ENCODE assay signal across 1 cellular context in the genomic region with DNA sequence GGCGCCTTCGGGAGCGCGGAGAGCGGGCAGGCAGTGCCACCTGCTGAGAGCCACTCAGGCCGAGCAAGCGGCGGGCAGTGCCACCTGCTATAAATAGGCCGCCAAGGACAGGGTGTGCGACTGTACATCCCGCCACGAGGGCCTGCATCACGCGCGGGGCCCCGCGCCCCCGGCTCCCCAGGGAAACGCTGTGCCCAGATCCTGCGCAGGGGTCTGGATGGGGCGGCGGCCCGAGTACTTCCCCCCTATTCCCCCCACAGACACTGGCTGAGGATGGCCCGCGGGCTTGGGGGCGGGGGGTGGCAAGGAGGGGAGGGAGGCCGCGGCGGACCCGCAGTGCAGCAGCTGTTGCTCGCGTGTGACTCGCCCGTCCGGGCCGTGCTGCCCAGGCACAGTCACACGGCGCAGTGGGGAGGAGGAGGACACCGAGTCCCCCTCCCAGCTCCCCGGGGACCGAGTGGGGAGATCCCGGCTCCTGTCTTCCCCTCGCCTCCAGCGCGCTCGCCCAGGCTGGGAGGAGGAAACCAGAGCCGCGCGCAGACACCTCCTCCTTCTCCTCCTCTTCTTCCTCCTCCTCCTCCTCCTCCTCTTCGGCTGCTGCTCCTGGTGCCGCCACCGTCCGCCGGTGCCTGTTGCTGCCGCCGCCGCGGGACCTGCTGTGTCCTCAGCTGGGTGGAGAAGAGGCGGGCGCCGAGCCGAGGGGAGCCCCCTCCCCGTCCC.
A peak's percentile ranks its signal among the peaks of the same experiment; 100 is the strongest.
TF ChIP-seq lines count a peak whose summit lies in the region.

A gene with protein sequence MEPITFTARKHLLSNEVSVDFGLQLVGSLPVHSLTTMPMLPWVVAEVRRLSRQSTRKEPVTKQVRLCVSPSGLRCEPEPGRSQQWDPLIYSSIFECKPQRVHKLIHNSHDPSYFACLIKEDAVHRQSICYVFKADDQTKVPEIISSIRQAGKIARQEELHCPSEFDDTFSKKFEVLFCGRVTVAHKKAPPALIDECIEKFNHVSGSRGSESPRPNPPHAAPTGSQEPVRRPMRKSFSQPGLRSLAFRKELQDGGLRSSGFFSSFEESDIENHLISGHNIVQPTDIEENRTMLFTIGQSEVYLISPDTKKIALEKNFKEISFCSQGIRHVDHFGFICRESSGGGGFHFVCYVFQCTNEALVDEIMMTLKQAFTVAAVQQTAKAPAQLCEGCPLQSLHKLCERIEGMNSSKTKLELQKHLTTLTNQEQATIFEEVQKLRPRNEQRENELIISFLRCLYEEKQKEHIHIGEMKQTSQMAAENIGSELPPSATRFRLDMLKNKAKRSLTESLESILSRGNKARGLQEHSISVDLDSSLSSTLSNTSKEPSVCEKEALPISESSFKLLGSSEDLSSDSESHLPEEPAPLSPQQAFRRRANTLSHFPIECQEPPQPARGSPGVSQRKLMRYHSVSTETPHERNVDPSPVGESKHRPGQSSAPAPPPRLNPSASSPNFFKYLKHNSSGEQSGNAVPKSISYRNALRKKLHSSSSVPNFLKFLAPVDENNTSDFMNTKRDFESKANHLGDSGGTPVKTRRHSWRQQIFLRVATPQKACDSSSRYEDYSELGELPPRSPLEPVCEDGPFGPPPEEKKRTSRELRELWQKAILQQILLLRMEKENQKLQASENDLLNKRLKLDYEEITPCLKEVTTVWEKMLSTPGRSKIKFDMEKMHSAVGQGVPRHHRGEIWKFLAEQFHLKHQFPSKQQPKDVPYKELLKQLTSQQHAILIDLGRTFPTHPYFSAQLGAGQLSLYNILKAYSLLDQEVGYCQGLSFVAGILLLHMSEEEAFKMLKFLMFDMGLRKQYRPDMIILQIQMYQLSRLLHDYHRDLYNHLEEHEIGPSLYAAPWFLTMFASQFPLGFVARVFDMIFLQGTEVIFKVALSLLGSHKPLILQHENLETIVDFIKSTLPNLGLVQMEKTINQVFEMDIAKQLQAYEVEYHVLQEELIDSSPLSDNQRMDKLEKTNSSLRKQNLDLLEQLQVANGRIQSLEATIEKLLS (N-terminal part only) (plus strand): TSS at position 584 of the 720 bp plus-strand sequence. CDS start 11,012 bp downstream, outside the sequence.

TF ChIP-seq in HEK293, 187 proteins besides CTCF, POLR2A, EP300 and RAD21 (continued from another document):
- no peak for TF ChIP-seq ZNF423 (tag by site-specific recombination; IDR thresholded peaks at IDR 0.05)
- peak; percentile 29; the same call in 1 of the 2 replicates for TF ChIP-seq PATZ1 (tag by site-specific recombination; IDR thresholded peaks at IDR 0.05)
- TF ChIP-seq, protein P1, sequence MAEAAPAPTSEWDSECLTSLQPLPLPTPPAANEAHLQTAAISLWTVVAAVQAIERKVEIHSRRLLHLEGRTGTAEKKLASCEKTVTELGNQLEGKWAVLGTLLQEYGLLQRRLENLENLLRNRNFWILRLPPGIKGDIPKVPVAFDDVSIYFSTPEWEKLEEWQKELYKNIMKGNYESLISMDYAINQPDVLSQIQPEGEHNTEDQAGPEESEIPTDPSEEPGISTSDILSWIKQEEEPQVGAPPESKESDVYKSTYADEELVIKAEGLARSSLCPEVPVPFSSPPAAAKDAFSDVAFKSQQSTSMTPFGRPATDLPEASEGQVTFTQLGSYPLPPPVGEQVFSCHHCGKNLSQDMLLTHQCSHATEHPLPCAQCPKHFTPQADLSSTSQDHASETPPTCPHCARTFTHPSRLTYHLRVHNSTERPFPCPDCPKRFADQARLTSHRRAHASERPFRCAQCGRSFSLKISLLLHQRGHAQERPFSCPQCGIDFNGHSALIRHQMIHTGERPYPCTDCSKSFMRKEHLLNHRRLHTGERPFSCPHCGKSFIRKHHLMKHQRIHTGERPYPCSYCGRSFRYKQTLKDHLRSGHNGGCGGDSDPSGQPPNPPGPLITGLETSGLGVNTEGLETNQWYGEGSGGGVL (tag by site-specific recombination; IDR thresholded peaks at IDR 0.05), result peak; percentile 58
TF ChIP-seq in HEK293: peak in this region for 10.
